ENCODE assay signal across 11 cellular contexts in genomic region chr13:27919934-27920676, GRCh38. TPM values are rescaled to one million over a fixed set of nuclear protein-coding genes. Genes with fewer than 3 reads are reported as not detected.
DNase-seq lines count a peak whose midpoint lies in the region; FAIRE-seq and TF ChIP-seq lines count a peak whose summit lies in the region.
"Had no signal": no experiment of that assay in that cellular context is flagged by ENCODE, and none has a peak within 500 bp of the region (broad histone marks: within the 10 kb centered on the region; RNA-seq: fewer than 3 reads in every experiment).

TSS of gene PDX1 (plus strand) at chr13:27920000. CDS start at chr13:27920139, 139 bp downstream.

- H3K4me2 ChIP-seq in endothelial cell of umbilical vein (ENCODE audit: insufficient read depth, low read length), result peak within 1 kb of the TSS; percentile 7

- DNase-seq in NCI-H1105 treated with DMSO at 0.1 percent for 48 hours (lab: John Stamatoyannopoulos, UW) (peak; percentile 12), NCI-H1105 (lab: John Stamatoyannopoulos, UW) (no peak), NCI-H1048 (lab: John Stamatoyannopoulos, UW) (peak; percentile 36), endothelial cell of umbilical vein (ENCODE audit: low read depth, low spot score) (no peak), ovary (no peak), AML-193 (lab: John Stamatoyannopoulos, UW) (no peak), NCI-H526 treated with DMSO at 0.1 percent for 48 hours (lab: John Stamatoyannopoulos, UW) (no peak)
- no peak for DNase-seq in stimulated activated naive CD4-positive, alpha-beta T cell (lab: John Stamatoyannopoulos, UW)

- TF ChIP-seq EP300 in ovary (IDR thresholded peaks at IDR 0.05), result no peak

- TF ChIP-seq CTCF in endothelial cell of umbilical vein (IDR thresholded peaks at IDR 0.05; ENCODE audit: extremely low read depth in 1 of 2, insufficient read depth in 1 of 2, low read depth in 1 of 2, low read length in 2 of 2) (no peak), ovary (IDR thresholded peaks at IDR 0.05) (no peak)

- peaks cover 84 to 98% of the 10 kb centered on the region in 2 experiments for H3K27me3 ChIP-seq in endothelial cell of umbilical vein (ENCODE audit: control insufficient read depth in 2 of 2, insufficient read depth in 2 of 2, low read length in 2 of 2)
- peaks cover 4% of the 10 kb centered on the region for H3K27me3 ChIP-seq in ovary

- CTCF ChIA-PET in endothelial cell of umbilical vein (lab: Charles Lee), result interaction anchor here (0.8 to 2.9 kb wide), 5 partner anchors 34 to 388 kb away, joined by 3 to 16 read pairs (median 3); no protein-coding TSS in a partner anchor

- dilution Hi-C loops in endothelial cell of umbilical vein (cut with MboI; ENCODE audit: extremely low pct_ligation_motif_present, low sequenced_read_pairs), result no loop called here

- H3K36me3 ChIP-seq in endothelial cell of umbilical vein (ENCODE audit: control insufficient read depth in 2 of 2, extremely low read depth in 1 of 2, insufficient read depth in 2 of 2, low read length in 2 of 2) (no peaks in the 10 kb centered on the region), ovary (no peaks in the 10 kb centered on the region)

- H3K4me3 ChIP-seq in endothelial cell of umbilical vein (replicated peaks in 1 of 3; ENCODE audit: insufficient read depth in 1 of 3, low read depth in 1 of 3, low read length in 3 of 3) (peak within 1 kb of the TSS in 1 of 3 experiments; percentile 13), ovary (peak within 1 kb of the TSS; percentile 20)

- no peak for FAIRE-seq in endothelial cell of umbilical vein (lab: Jason Lieb, UNC)
- FAIRE-seq: A204.1, TTC549 had no signal

- intact Hi-C loops in endothelial cell of umbilical vein (cut with micrococcal nuclease) (no loop called here), ovary (cut with DNase I) (no loop called here)

- H2AFZ ChIP-seq in endothelial cell of umbilical vein (ENCODE audit: low read depth, low read length), result no peak within 1 kb of the TSS

- H3K27ac ChIP-seq in endothelial cell of umbilical vein (ENCODE audit: insufficient read depth, low read depth, low read length), result no peak within 1 kb of the TSS
- H3K27ac ChIP-seq in ovary, result no peak within 1 kb of the TSS

- WGBS in ovary, 3 donors, result 1 to 4% (median 2%) methylated on average over 45 to 76 of the region's 76 CpGs

- no peaks in the 10 kb centered on the region for H4K20me1 ChIP-seq in endothelial cell of umbilical vein (replicated peaks; ENCODE audit: control insufficient read depth, extremely low read depth, insufficient read depth, low read length)

- H3K9me1 ChIP-seq in endothelial cell of umbilical vein (replicated peaks; ENCODE audit: control insufficient read depth, extremely low read depth, insufficient read depth, low read length), result no peaks in the 10 kb centered on the region

- no peaks in the 10 kb centered on the region for H3K79me2 ChIP-seq in endothelial cell of umbilical vein (ENCODE audit: control insufficient read depth, insufficient read depth, low read length)

- H3K9me3 ChIP-seq in endothelial cell of umbilical vein (replicated peaks; ENCODE audit: control insufficient read depth, insufficient read depth, low read length) (no peaks in the 10 kb centered on the region), ovary (no peaks in the 10 kb centered on the region)

- H3K9ac ChIP-seq in endothelial cell of umbilical vein (replicated peaks; ENCODE audit: extremely low read depth, insufficient read depth, low read length), result no peak within 1 kb of the TSS

- no peak for TF ChIP-seq POLR2A in endothelial cell of umbilical vein (IDR thresholded peaks at IDR 0.05; ENCODE audit: low read depth, low read length)
- TF ChIP-seq POLR2A in ovary (IDR thresholded peaks at IDR 0.05), result no peak

- H3K4me1 ChIP-seq in endothelial cell of umbilical vein (ENCODE audit: control insufficient read depth, extremely low read depth, insufficient read depth, low read length) (peaks cover 7% of the 10 kb centered on the region), ovary (ENCODE audit: insufficient read depth) (peaks cover 1% of the 10 kb centered on the region)

- POLR2A ChIA-PET in endothelial cell of umbilical vein (lab: Charles Lee), result no interaction called here

- BruUV-seq in endothelial cell of umbilical vein (replicated peaks; lab: Mats Ljungman, UMichigan), result no TSS peak

TF ChIP-seq in endothelial cell of umbilical vein, 7 proteins besides CTCF, POLR2A, EP300 and RAD21:
- TF ChIP-seq EZH2 (IDR thresholded peaks at IDR 0.05; ENCODE audit: borderline replicate concordance, low read depth, low read length, severe bottlenecking) (peak; percentile 92), POLR2AphosphoS5 (IDR thresholded peaks at IDR 0.05; ENCODE audit: insufficient read depth, low read depth, low read length) (no peak)

RNA-seq across cellular contexts. Expression of gene PDX1, which starts in this region (rescaled TPM):
- not detected in 2 replicates for total RNA-seq in endothelial cell of umbilical vein
- not detected in 2 replicates for polyA plus RNA-seq in endothelial cell of umbilical vein
- polyA plus RNA-seq in endothelial cell of umbilical vein (2011; cell fraction: cytosol; rRNA removed), result not detected in 2 replicates
- not detected in 2 replicates for polyA plus RNA-seq in endothelial cell of umbilical vein (2011; cell fraction: nucleus; rRNA removed)
- polyA plus RNA-seq in endothelial cell of umbilical vein (2012), result not detected in 2 replicates
- not detected in 2 replicates for polyA minus RNA-seq in endothelial cell of umbilical vein
- polyA minus RNA-seq in endothelial cell of umbilical vein (2011; cell fraction: cytosol; rRNA and poly(A)+ RNA removed), result not detected
- polyA minus RNA-seq in endothelial cell of umbilical vein (2011; cell fraction: nucleus; rRNA and poly(A)+ RNA removed), result not detected in 2 replicates
- total RNA-seq in ovary, result not detected
- polyA plus RNA-seq in ovary, result not detected
- total RNA-seq: pulmonary artery endothelial cell had no signal

Comparison
In these comparisons a context has a peak if more than half of its experiments do, and no peak if none do; other contexts are left out.
1. DNase-seq: peak in NCI-H1105 treated with DMSO at 0.1 percent for 48 hours (single experiment) and NCI-H1048 (single experiment); none in NCI-H1105 (single experiment), endothelial cell of umbilical vein (single experiment), ovary (0 of 5), AML-193 (0 of 2), NCI-H526 treated with DMSO at 0.1 percent for 48 hours (single experiment) and stimulated activated naive CD4-positive, alpha-beta T cell (0 of 6).